Comparison of ENCODE assay signal across 8 cellular contexts in the genomic region with DNA sequence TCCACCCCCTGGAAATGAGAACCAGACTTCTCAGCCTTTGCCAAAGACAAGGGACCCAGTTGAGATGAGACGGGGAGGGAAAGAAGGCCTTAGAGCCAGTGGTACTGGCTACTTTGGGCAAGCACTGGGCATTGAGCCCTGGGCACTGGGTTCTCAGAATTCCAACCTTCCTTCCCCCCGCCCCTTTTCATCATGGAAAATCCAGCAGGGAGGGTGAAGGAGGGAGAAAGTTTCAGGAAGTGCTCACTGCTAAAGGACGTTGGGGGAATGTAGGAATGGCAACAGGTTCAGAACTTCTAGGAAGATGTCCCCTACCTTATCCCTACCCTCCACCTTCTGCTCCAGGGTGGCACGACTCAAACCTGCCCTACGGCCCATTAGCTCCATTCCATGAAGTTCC. TPM values are rescaled to one million over a fixed set of nuclear protein-coding genes. Genes with fewer than 3 reads are reported as not detected.
DNase-seq lines count a peak whose midpoint lies in the region; ATAC-seq and TF ChIP-seq lines count a peak whose summit lies in the region.

No MANE protein-coding gene starts in this region.

- ATAC-seq in GM21737 (IDR thresholded peaks at IDR 0.05; ENCODE audit: unreplicated experiment) = no peak

- no peaks in the 10 kb centered on the region for H4K20me1 ChIP-seq in smooth muscle cell (ENCODE audit: low read depth)

- no peak overlapping the region for H2AFZ ChIP-seq in smooth muscle cell (ENCODE audit: low read depth)

- H3K79me2 ChIP-seq in smooth muscle cell (ENCODE audit: low read depth) = peaks cover 3% of the 10 kb centered on the region

- H3F3A ChIP-seq in smooth muscle cell (ENCODE audit: low read depth) = peaks cover 33% of the 10 kb centered on the region

- H3K27ac ChIP-seq in smooth muscle cell (ENCODE audit: low read depth) = peak overlapping the region; percentile 93

- no peak for TF ChIP-seq CTCF in smooth muscle cell (IDR thresholded peaks at IDR 0.05; ENCODE audit: borderline replicate concordance, insufficient read depth, poor library complexity, severe bottlenecking)
- no peak for TF ChIP-seq CTCF in GM13976 (IDR thresholded peaks at IDR 0.05; ENCODE audit: borderline replicate concordance, control extremely low read depth, extremely low read depth, insufficient read depth, missing control alignments)

- peaks cover 9% of the 10 kb centered on the region for H3K27me3 Mint-ChIP-seq in activated T-helper 1 cell treated with anti-CD3 and anti-CD28 coated beads, Interleukin-12 subunit alpha, Interleukin-12 subunit beta, Interleukin-2, Interleukin-4 antibody, amounts not matched to agents 30 ng/mL and 10 ng/mL and 1 ng/mL, durations not matched to agents 14 hours and 24 hours and 36 hours (ENCODE audit: insufficient read depth)

- peaks cover 20% of the 10 kb centered on the region for H3K36me3 Mint-ChIP-seq in activated T-helper 1 cell treated with anti-CD3 and anti-CD28 coated beads, Interleukin-12 subunit alpha, Interleukin-12 subunit beta, Interleukin-2, Interleukin-4 antibody, amounts not matched to agents 30 ng/mL and 10 ng/mL and 1 ng/mL, durations not matched to agents 14 hours and 24 hours and 36 hours (ENCODE audit: low read depth)

- intact Hi-C loops in activated T-helper 1 cell treated with anti-CD3 and anti-CD28 coated beads, Interleukin-12 subunit alpha, Interleukin-12 subunit beta, Interleukin-2, Interleukin-4 antibody, amounts not matched to agents 30 ng/mL and 10 ng/mL and 1 ng/mL, durations not matched to agents 14 hours and 24 hours and 36 hours (cut with micrococcal nuclease) = loop anchor here (1.0 to 10.0 kb wide), 2 partner anchors 9 to 409 kb away; a partner anchor contains a TSS

- peak overlapping the region; percentile 93 for H3K4me3 Mint-ChIP-seq in activated T-helper 1 cell treated with anti-CD3 and anti-CD28 coated beads, Interleukin-12 subunit alpha, Interleukin-12 subunit beta, Interleukin-2, Interleukin-4 antibody, amounts not matched to agents 30 ng/mL and 10 ng/mL and 1 ng/mL, durations not matched to agents 14 hours and 24 hours and 36 hours

- H3K27me3 ChIP-seq in H7 (ENCODE audit: control insufficient read depth, insufficient read depth, low read length) = peaks cover 7% of the 10 kb centered on the region
- peaks cover 18% of the 10 kb centered on the region for H3K27me3 ChIP-seq in iPS-15b (ENCODE audit: control insufficient read depth, insufficient read depth, low read length)
- no peaks in the 10 kb centered on the region for H3K27me3 ChIP-seq in smooth muscle cell (ENCODE audit: low read depth)

- peak overlapping the region; percentile 87 for H3K4me2 ChIP-seq in smooth muscle cell

- no peaks in the 10 kb centered on the region for H3K9me3 Mint-ChIP-seq in activated T-helper 1 cell treated with anti-CD3 and anti-CD28 coated beads, Interleukin-12 subunit alpha, Interleukin-12 subunit beta, Interleukin-2, Interleukin-4 antibody, amounts not matched to agents 30 ng/mL and 10 ng/mL and 1 ng/mL, durations not matched to agents 14 hours and 24 hours and 36 hours

- peak; percentile 36 for DNase-seq in H7
- no peak for DNase-seq in activated T-helper 1 cell treated with anti-CD3 and anti-CD28 coated beads, Interleukin-12 subunit alpha, Interleukin-12 subunit beta, Interleukin-2, Interleukin-4 antibody, amounts not matched to agents 30 ng/mL and 10 ng/mL and 1 ng/mL, durations not matched to agents 14 hours and 24 hours and 36 hours (ENCODE audit: low spot score)
- DNase-seq in smooth muscle cell (lab: John Stamatoyannopoulos, UW; ENCODE audit: unreplicated experiment) = no peak
- DNase-seq in GM13976 (ENCODE audit: low spot score) = no peak
- no peak for DNase-seq in NCI-H510A treated with DMSO at 0.1 percent for 48 hours (lab: John Stamatoyannopoulos, UW)
- DNase-seq in NCI-H1417 (lab: John Stamatoyannopoulos, UW) = no peak

- H3K4me1 ChIP-seq in iPS-15b (ENCODE audit: control insufficient read depth, insufficient read depth, low read length) (peaks cover 50% of the 10 kb centered on the region), smooth muscle cell (ENCODE audit: low read depth) (peaks cover 34% of the 10 kb centered on the region)

- H3K9ac ChIP-seq in iPS-15b (ENCODE audit: low read depth, low read length) = no peak overlapping the region
- no peak overlapping the region for H3K9ac ChIP-seq in smooth muscle cell (ENCODE audit: low read depth)

- WGBS in smooth muscle cell (ENCODE audit: low lambda C conversion rate) = 61% methylated on average over 5 of the region's 5 CpGs

- in situ Hi-C loops in GM13976 (cut with MboI; ENCODE audit: low sequenced_read_pairs, unreplicated experiment) = no loop called here

- H3K27ac Mint-ChIP-seq in activated T-helper 1 cell treated with anti-CD3 and anti-CD28 coated beads, Interleukin-12 subunit alpha, Interleukin-12 subunit beta, Interleukin-2, Interleukin-4 antibody, amounts not matched to agents 30 ng/mL and 10 ng/mL and 1 ng/mL, durations not matched to agents 14 hours and 24 hours and 36 hours = peak overlapping the region; percentile 86

- H3K4me3 ChIP-seq in H7 (ENCODE audit: insufficient read depth, low read depth, low read length) (no peak overlapping the region), iPS-15b (ENCODE audit: low read depth, low read length) (peak overlapping the region; percentile 96), smooth muscle cell (peak overlapping the region; percentile 78)

- H3K4me1 Mint-ChIP-seq in activated T-helper 1 cell treated with anti-CD3 and anti-CD28 coated beads, Interleukin-12 subunit alpha, Interleukin-12 subunit beta, Interleukin-2, Interleukin-4 antibody, amounts not matched to agents 30 ng/mL and 10 ng/mL and 1 ng/mL, durations not matched to agents 14 hours and 24 hours and 36 hours (ENCODE audit: low read depth) = peaks cover 29% of the 10 kb centered on the region

- H3K36me3 ChIP-seq in H7 (replicated peaks; ENCODE audit: control insufficient read depth, insufficient read depth, low read length) (no peaks in the 10 kb centered on the region; the same call in 1 of the 2 replicates), iPS-15b (ENCODE audit: control insufficient read depth, insufficient read depth, low read length) (no peaks in the 10 kb centered on the region), smooth muscle cell (ENCODE audit: low read depth) (no peaks in the 10 kb centered on the region)

- H3K9me3 ChIP-seq in iPS-15b (ENCODE audit: control insufficient read depth, insufficient read depth, low read length) = no peaks in the 10 kb centered on the region
- no peaks in the 10 kb centered on the region for H3K9me3 ChIP-seq in smooth muscle cell (replicated peaks; ENCODE audit: low read depth)

RNA-seq across cellular contexts. Expression of a gene that starts 4.2 kb away (rescaled TPM):
- total RNA-seq in H7 (2014; rRNA removed; shearing (Covaris generic)) = 7.6 and 8.7 TPM in 2 replicates
- 2.7 and 3.1 TPM in 2 replicates for total RNA-seq in activated T-helper 1 cell treated with anti-CD3 and anti-CD28 coated beads, Interleukin-12 subunit alpha, Interleukin-12 subunit beta, Interleukin-2, Interleukin-4 antibody, amounts not matched to agents 30 ng/mL and 10 ng/mL and 1 ng/mL, durations not matched to agents 14 hours and 24 hours and 36 hours
- 9.3 and 11.4 TPM in 2 replicates for total RNA-seq in smooth muscle cell
- 17.4 TPM in 2 replicates for polyA plus RNA-seq in smooth muscle cell

RNA-seq across cellular contexts. Expression of a gene that starts 33.5 kb away (rescaled TPM):
- 8.3 and 8.7 TPM in 2 replicates for total RNA-seq in H7 (2014; rRNA removed; shearing (Covaris generic))
- total RNA-seq in activated T-helper 1 cell treated with anti-CD3 and anti-CD28 coated beads, Interleukin-12 subunit alpha, Interleukin-12 subunit beta, Interleukin-2, Interleukin-4 antibody, amounts not matched to agents 30 ng/mL and 10 ng/mL and 1 ng/mL, durations not matched to agents 14 hours and 24 hours and 36 hours = 41.2 and 42.6 TPM in 2 replicates
- total RNA-seq in smooth muscle cell = 20.2 and 23.0 TPM in 2 replicates
- polyA plus RNA-seq in smooth muscle cell = 43.5 and 57.1 TPM in 2 replicates

RNA-seq across cellular contexts. Expression of a gene that starts 39.4 kb away (rescaled TPM):
- 581 and 770 TPM in 2 replicates for total RNA-seq in H7 (2014; rRNA removed; shearing (Covaris generic))
- total RNA-seq in activated T-helper 1 cell treated with anti-CD3 and anti-CD28 coated beads, Interleukin-12 subunit alpha, Interleukin-12 subunit beta, Interleukin-2, Interleukin-4 antibody, amounts not matched to agents 30 ng/mL and 10 ng/mL and 1 ng/mL, durations not matched to agents 14 hours and 24 hours and 36 hours = 463 and 473 TPM in 2 replicates
- 241 and 299 TPM in 2 replicates for total RNA-seq in smooth muscle cell
- 39.9 and 47.7 TPM in 2 replicates for polyA plus RNA-seq in smooth muscle cell

RNA-seq across cellular contexts. Expression of a gene that starts 51.8 kb away (rescaled TPM):
- total RNA-seq in H7 (2014; rRNA removed; shearing (Covaris generic)) = 10.8 and 17.5 TPM in 2 replicates
- 0.81 TPM in 1 of 2 replicates, not detected in the other for total RNA-seq in activated T-helper 1 cell treated with anti-CD3 and anti-CD28 coated beads, Interleukin-12 subunit alpha, Interleukin-12 subunit beta, Interleukin-2, Interleukin-4 antibody, amounts not matched to agents 30 ng/mL and 10 ng/mL and 1 ng/mL, durations not matched to agents 14 hours and 24 hours and 36 hours
- total RNA-seq in smooth muscle cell = 22.6 and 22.7 TPM in 2 replicates
- 94.4 and 102 TPM in 2 replicates for polyA plus RNA-seq in smooth muscle cell

RNA-seq across cellular contexts. Expression of a gene that starts 57.6 kb away (rescaled TPM):
- total RNA-seq in H7 (2014; rRNA removed; shearing (Covaris generic)) = not detected in 2 replicates
- not detected in 2 replicates for total RNA-seq in activated T-helper 1 cell treated with anti-CD3 and anti-CD28 coated beads, Interleukin-12 subunit alpha, Interleukin-12 subunit beta, Interleukin-2, Interleukin-4 antibody, amounts not matched to agents 30 ng/mL and 10 ng/mL and 1 ng/mL, durations not matched to agents 14 hours and 24 hours and 36 hours
- total RNA-seq in smooth muscle cell = not detected in 2 replicates
- not detected in 2 replicates for polyA plus RNA-seq in smooth muscle cell
